Comparison of ENCODE assay signal across 20 cellular contexts in genomic region chr15:31597466-31597865, GRCh38.
"Had no signal": no experiment of that assay in that cellular context is flagged by ENCODE, and none has a peak within 500 bp of the region (broad histone marks: within the 10 kb centered on the region; RNA-seq: fewer than 3 reads in every experiment).

No MANE protein-coding gene starts in this region.

- DNase-seq: Karpas-422, KG1, MG63, NCI-H1092, NCI-H1105 treated with DMSO at 0.1 percent for 48 hours, NCI-H1417 treated with DMSO at 0.1 percent for 48 hours, NCI-H146, NCI-H1694 treated with DMSO at 0.1 percent for 48 hours, NCI-H1930, NCI-H2081 treated with DMSO at 0.1 percent for 48 hours, NCI-H2171, NCI-H226, NCI-H446, NCI-H510A, NCI-H524 treated with DMSO at 0.1 percent for 48 hours, NCI-H69, NCI-H774, RPMI8226, SHP77 treated with DMSO at 0.1 percent for 48 hours, SJCRH30 had no signal
